16 cellular contexts compared by ENCODE assay signal in genomic region chr9:135214054-135214640, GRCh38.
DNase-seq lines count a peak whose midpoint lies in the region; ATAC-seq, FAIRE-seq and TF ChIP-seq lines count a peak whose summit lies in the region.
"Had no signal": no experiment of that assay in that cellular context is flagged by ENCODE, and none has a peak within 500 bp of the region (broad histone marks: within the 10 kb centered on the region; RNA-seq: fewer than 3 reads in every experiment).

No MANE protein-coding gene starts in this region.

- peaks cover 32% of the 10 kb centered on the region for H3K4me1 Mint-ChIP-seq in neural progenitor cell

- H3K36me3 ChIP-seq in H1 (ENCODE audit: control insufficient read depth in 2 of 4, insufficient read depth in 4 of 4, low read length in 3 of 4), result no peaks in the 10 kb centered on the region
- no peaks in the 10 kb centered on the region for H3K36me3 ChIP-seq in neural progenitor cell

- no peak for TF ChIP-seq CTCF in H1 (IDR thresholded peaks at IDR 0.05; ENCODE audit: control extremely low read depth in 1 of 3, insufficient read depth in 1 of 3, low read depth in 1 of 3, low read length in 3 of 3)
- TF ChIP-seq CTCF in neural progenitor cell (IDR thresholded peaks at IDR 0.05), result no peak

- no peak overlapping the region for H2BK120ac ChIP-seq in H1 (replicated peaks; ENCODE audit: low read depth, low read length)

- H3K4me3 ChIP-seq in H1 (ENCODE audit: extremely low read depth in 1 of 4, insufficient read depth in 2 of 4, low read depth in 3 of 4, low read length in 4 of 4) (no peak overlapping the region), neural progenitor cell (no peak overlapping the region)

- no peak overlapping the region for H3K4me2 ChIP-seq in H1 (ENCODE audit: insufficient read depth in 1 of 2, low read depth in 2 of 2, low read length in 2 of 2)
- H3K4me2 ChIP-seq in neural progenitor cell, result no peak overlapping the region

- POLR2A ChIA-PET in H1 (lab: Charles Lee; ENCODE audit: partially characterized antibody), result no interaction called here

- peaks cover 16 to 22% (median 18%) of the 10 kb centered on the region in 4 experiments for H3K4me1 ChIP-seq in H1 (replicated peaks in 1 of 4; ENCODE audit: control insufficient read depth in 3 of 4, insufficient read depth in 4 of 4, low read length in 3 of 4)
- H3K4me1 ChIP-seq in neural progenitor cell, result peaks cover 32% of the 10 kb centered on the region

- H2AFZ ChIP-seq in H1 (ENCODE audit: low read length), result no peak overlapping the region
- H2AFZ ChIP-seq in neural progenitor cell (replicated peaks), result no peak overlapping the region

- H4K91ac ChIP-seq in H1 (replicated peaks; ENCODE audit: insufficient read length, low read length), result no peak overlapping the region

- H3K23ac ChIP-seq in H1 (ENCODE audit: insufficient read length), result no peak overlapping the region

- H3F3A ChIP-seq in neural progenitor cell (ENCODE audit: low read depth), result peaks cover 18% of the 10 kb centered on the region

- H3K9me3 Mint-ChIP-seq in neural progenitor cell, result peaks cover 6% of the 10 kb centered on the region

- no peaks in the 10 kb centered on the region for H3K79me1 ChIP-seq in H1 (ENCODE audit: low read depth, low read length)

- no peak overlapping the region for H3K4me3 Mint-ChIP-seq in neural progenitor cell
- H3K4me3 Mint-ChIP-seq: HFFc6 had no signal

- intact Hi-C loops in cardiac septum (cut with DNase I), result no loop called here
- intact Hi-C loops in left cardiac atrium (cut with DNase I), result no loop called here

- H3K23me2 ChIP-seq in H1 (ENCODE audit: low read depth, low read length), result no peaks in the 10 kb centered on the region

- H4K20me1 ChIP-seq in H1 (replicated peaks in 1 of 2; ENCODE audit: control insufficient read depth in 1 of 2, insufficient read depth in 2 of 2, low read length in 2 of 2) (no peaks in the 10 kb centered on the region), neural progenitor cell (ENCODE audit: low read depth) (no peaks in the 10 kb centered on the region)

- DNase-seq in cardiac septum (ENCODE audit: low spot score) (peak; percentile 19), left cardiac atrium (no peak), H1 (ENCODE audit: low read depth in 1 of 2, low spot score in 2 of 2) (no peak), neural progenitor cell (ENCODE audit: low spot score) (peak; percentile 25), GOT3 (lab: John Stamatoyannopoulos, UW) (no peak)
- DNase-seq: DND-41, HFFc6, NCI-H1048, NCI-H2081 treated with DMSO at 0.1 percent for 48 hours, NCI-H524 treated with DMSO at 0.1 percent for 48 hours, SHP77 had no signal

- H3K56ac ChIP-seq in H1 (replicated peaks; ENCODE audit: insufficient read length, low read depth, low read length), result no peak overlapping the region

- no peak overlapping the region for H4K8ac ChIP-seq in H1 (ENCODE audit: extremely low read depth, insufficient read depth, low read length)

- H3K14ac ChIP-seq in H1 (ENCODE audit: insufficient read length), result no peak overlapping the region

- no peak for TF ChIP-seq POLR2A in H1 (IDR thresholded peaks at IDR 0.05; ENCODE audit: control extremely low read depth in 1 of 2, low read depth in 2 of 2, low read length in 2 of 2)

- WGBS in H1 (ENCODE audit: extremely low coverage in 1 of 2, insufficient coverage in 1 of 2, insufficient read length in 1 of 2, insufficient replicate concordance in 2 of 2, low coverage in 1 of 2, low lambda C conversion rate in 2 of 2, missing lambda C conversion rate in 1 of 2), 2 experiments, result 84% methylated on average over 19 of the region's 19 CpGs; no CpG with 5 or more reads in 1 of the 2 experiments

- ATAC-seq in left cardiac atrium (no peak), GM19467 (IDR thresholded peaks at IDR 0.05; ENCODE audit: unreplicated experiment) (no peak), GM21723 (IDR thresholded peaks at IDR 0.05; ENCODE audit: unreplicated experiment) (no peak)

- TF ChIP-seq RAD21 in H1 (IDR thresholded peaks at IDR 0.05 in 1 of 2, conservative IDR thresholded peaks at IDR 0.05 in 1 of 2; ENCODE audit: low read depth in 2 of 2, low read length in 2 of 2), result no peak

- no peaks in the 10 kb centered on the region for H3K27me3 ChIP-seq in H1 (replicated peaks in 1 of 4; ENCODE audit: control insufficient read depth in 3 of 4, extremely low read depth in 1 of 4, insufficient read depth in 3 of 4, low read length in 3 of 4)
- no peaks in the 10 kb centered on the region for H3K27me3 ChIP-seq in neural progenitor cell

- H2BK5ac ChIP-seq in H1 (ENCODE audit: low read depth, low read length), result no peak overlapping the region

- H3K9ac ChIP-seq in H1 (replicated peaks in 1 of 4; ENCODE audit: extremely low read depth in 1 of 4, low read depth in 3 of 4, low read length in 3 of 4) (no peak overlapping the region), neural progenitor cell (no peak overlapping the region)

- 0 out of 2 replicates have a peak overlapping the region, but pooled peaks have one; percentile 16 for H2BK15ac ChIP-seq in H1 (ENCODE audit: low read length)

- H3K27me3 Mint-ChIP-seq in neural progenitor cell (ENCODE audit: insufficient read depth, low read depth), result peaks cover 9% of the 10 kb centered on the region

- FAIRE-seq in H1 (lab: Jason Lieb, UNC), result no peak
- FAIRE-seq: A204.1, GM12892 had no signal

- no peaks in the 10 kb centered on the region for H3K36me3 Mint-ChIP-seq in neural progenitor cell

- peak overlapping the region; percentile 6; the same call in 1 of the 2 replicates for H3K18ac ChIP-seq in H1 (ENCODE audit: extremely low read depth, low read length)

- H3K79me2 ChIP-seq in H1 (ENCODE audit: control insufficient read depth in 1 of 2, insufficient read depth in 2 of 2, low read length in 2 of 2) (no peaks in the 10 kb centered on the region), neural progenitor cell (ENCODE audit: low read depth) (no peaks in the 10 kb centered on the region)

- H3K9me3 ChIP-seq in H1 (ENCODE audit: insufficient read depth in 2 of 2, low read depth in 1 of 2, low read length in 1 of 2), result peaks cover 15% of the 10 kb centered on the region in 2 experiments
- H3K9me3 ChIP-seq in neural progenitor cell (ENCODE audit: low read depth), result no peaks in the 10 kb centered on the region

- H3K27ac ChIP-seq in H1 (ENCODE audit: low read depth, low read length) (no peak overlapping the region), neural progenitor cell (no peak overlapping the region)
- H3K27ac ChIP-seq: C4-2B had no signal

- no peak overlapping the region for H3K27ac Mint-ChIP-seq in neural progenitor cell
- H3K27ac Mint-ChIP-seq: HFFc6 had no signal

- CTCF ChIA-PET in H1 (lab: Charles Lee; ENCODE audit: partially characterized antibody), result interaction anchor here (0.8 to 3.3 kb wide), 3 partner anchors 68 to 198 kb away, joined by 3 to 14 read pairs (median 4); no protein-coding TSS in a partner anchor

- H2AK5ac ChIP-seq in H1 (ENCODE audit: low read depth, low read length), result no peak overlapping the region

- H2BK12ac ChIP-seq in H1 (ENCODE audit: low read depth, low read length), result 0 out of 2 replicates have a peak overlapping the region, but pooled peaks have one; percentile 3

- no peak for TF ChIP-seq EP300 in H1 (IDR thresholded peaks at IDR 0.05; ENCODE audit: borderline replicate concordance in 1 of 2, low read depth in 2 of 2, low read length in 2 of 2)

- no peak overlapping the region for H3K4ac ChIP-seq in H1 (replicated peaks; ENCODE audit: insufficient read length, low read depth, low read length)

- H4K5ac ChIP-seq in H1 (ENCODE audit: insufficient read length, low read depth, low read length), result no peak overlapping the region

- H2BK20ac ChIP-seq in H1 (ENCODE audit: low read length), result no peak overlapping the region

TF ChIP-seq in H1, 55 proteins besides CTCF, POLR2A, EP300 and RAD21 (continues in another document):
- no peak for TF ChIP-seq FOSL1 (IDR thresholded peaks at IDR 0.05; ENCODE audit: insufficient read depth, low read depth, low read length)
- TF ChIP-seq SAP30 (IDR thresholded peaks at IDR 0.05; ENCODE audit: insufficient read depth, insufficient replicate concordance, low read length), result no peak
- no peak for TF ChIP-seq CHD1 (IDR thresholded peaks at IDR 0.05; ENCODE audit: low read depth, low read length)
- no peak for TF ChIP-seq JUND (IDR thresholded peaks at IDR 0.05; ENCODE audit: low read length)
- no peak for TF ChIP-seq GTF2F1 (IDR thresholded peaks at IDR 0.05; ENCODE audit: borderline replicate concordance, low read depth, low read length)
- no peak for TF ChIP-seq CHD2 (IDR thresholded peaks at IDR 0.05; ENCODE audit: low read length)
- TF ChIP-seq NRF1 (IDR thresholded peaks at IDR 0.05; ENCODE audit: low read depth, low read length), result no peak
- no peak for TF ChIP-seq POU5F1 (IDR thresholded peaks at IDR 0.05; ENCODE audit: low read depth, low read length)
- no peak for TF ChIP-seq KDM5A (IDR thresholded peaks at IDR 0.05; ENCODE audit: low read length)
- TF ChIP-seq SP2 (IDR thresholded peaks at IDR 0.05; ENCODE audit: low read length), result no peak
- TF ChIP-seq CTBP2 (IDR thresholded peaks at IDR 0.05; ENCODE audit: borderline replicate concordance, insufficient read depth, insufficient read length, low read length), result no peak
- no peak for TF ChIP-seq ATF2 (IDR thresholded peaks at IDR 0.05; ENCODE audit: low read length)

Comparison
In these comparisons a context has a peak if more than half of its experiments do, and no peak if none do; other contexts are left out.
1. DNase-seq: peak in cardiac septum (single experiment) and neural progenitor cell (single experiment); none in left cardiac atrium (single experiment), H1 (0 of 2) and GOT3 (single experiment).